ENCODE assay signal across 8 cellular contexts in the genomic region with DNA sequence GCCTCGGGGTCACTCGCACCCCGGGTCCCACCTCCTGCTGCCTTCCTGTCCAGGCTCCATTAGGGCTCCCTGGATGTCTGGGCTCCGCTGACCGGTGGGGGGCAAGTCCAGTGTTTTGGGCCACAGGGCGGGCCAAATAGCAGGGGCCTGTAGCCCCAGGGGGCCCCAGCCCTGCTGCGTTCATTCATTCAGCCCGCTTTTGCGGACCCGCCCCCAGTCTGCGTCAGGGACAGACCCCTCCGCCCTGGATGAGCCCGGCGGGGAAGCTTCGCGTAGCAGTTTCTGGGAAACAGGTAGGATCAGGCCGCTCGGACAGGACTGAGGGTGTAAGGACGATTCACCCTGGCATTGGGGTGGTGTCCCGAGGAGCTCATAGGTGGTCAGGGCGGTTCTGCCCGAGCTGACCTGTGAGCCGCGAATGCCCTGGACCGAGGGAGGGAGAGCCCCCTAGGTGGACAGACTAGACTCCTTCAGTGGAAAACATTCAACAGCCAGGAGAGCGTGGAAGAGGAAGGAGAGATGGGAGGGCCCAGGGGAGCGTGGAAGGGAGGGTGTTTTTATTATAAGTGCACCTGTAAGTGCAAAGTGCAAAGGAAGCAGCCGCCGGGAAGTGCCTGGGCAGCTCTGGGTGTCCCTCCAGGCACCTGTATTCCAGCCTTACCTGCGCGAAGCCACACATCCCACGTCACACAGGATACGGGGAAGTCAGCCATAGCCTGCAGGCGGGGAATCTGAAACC. TPM values are rescaled to one million over a fixed set of nuclear protein-coding genes. Genes with fewer than 3 reads are reported as not detected.
A peak's percentile ranks its signal among the peaks of the same experiment; 100 is the strongest.
DNase-seq lines count a peak whose midpoint lies in the region; ATAC-seq and TF ChIP-seq lines count a peak whose summit lies in the region.

No MANE protein-coding gene starts in this region.

- H3K27ac ChIP-seq in SK-N-MC = no peak overlapping the region
- peak overlapping the region; percentile 71 to 86 for H3K27ac ChIP-seq in thoracic aorta

- H3K4me3 Mint-ChIP-seq in dendritic cell treated with granulocyte-macrophage colony-stimulating factor and Interleukin-4, amounts not matched to agents 40 ng/mL and 50 ng/mL, for 4 days = peak overlapping the region; percentile 97
- peak overlapping the region; percentile 92 for H3K4me3 Mint-ChIP-seq in memory B cell

- no peaks in the 10 kb centered on the region for H3K27me3 ChIP-seq in thoracic aorta (replicated peaks; ENCODE audit: insufficient read depth)

- DNase-seq in AG09309 (ENCODE audit: low read depth) (no peak), SK-N-MC (ENCODE audit: low read depth, low spot score) (no peak), memory B cell (ENCODE audit: low spot score in 2 of 2) (no peak), thoracic aorta (ENCODE audit: low spot score) (no peak)

- H3K9me3 Mint-ChIP-seq in dendritic cell treated with granulocyte-macrophage colony-stimulating factor and Interleukin-4, amounts not matched to agents 40 ng/mL and 50 ng/mL, for 4 days = no peaks in the 10 kb centered on the region
- H3K9me3 Mint-ChIP-seq in memory B cell = no peaks in the 10 kb centered on the region

- no peak for TF ChIP-seq CTCF in AG09309 (IDR thresholded peaks at IDR 0.05; ENCODE audit: control insufficient read depth, insufficient read depth, low read depth, low read length, missing control alignments)
- TF ChIP-seq CTCF in thoracic aorta (IDR thresholded peaks at IDR 0.05) = no peak

- peak overlapping the region; percentile 89 for H3K9ac ChIP-seq in SK-N-MC (ENCODE audit: insufficient read length)

- H3K27ac Mint-ChIP-seq in dendritic cell treated with granulocyte-macrophage colony-stimulating factor and Interleukin-4, amounts not matched to agents 40 ng/mL and 50 ng/mL, for 4 days = peak overlapping the region; percentile 75
- H3K27ac Mint-ChIP-seq in memory B cell = peak overlapping the region; percentile 68

- ATAC-seq in GM18870 (IDR thresholded peaks at IDR 0.05; ENCODE audit: unreplicated experiment) = peak; percentile 10
- ATAC-seq in HG03378 (IDR thresholded peaks at IDR 0.05; ENCODE audit: unreplicated experiment) = peak; percentile 21
- ATAC-seq in memory B cell (ENCODE audit: low read depth) = peak; percentile 12
- no peak for ATAC-seq in thoracic aorta (ENCODE audit: insufficient number of reproducible peaks, low FRiP score, low read depth)
- ATAC-seq in GM18519 (IDR thresholded peaks at IDR 0.05; ENCODE audit: low FRiP score, unreplicated experiment) = no peak

- H3K4me3 ChIP-seq in AG09309 (ENCODE audit: control insufficient read depth, low read depth, low read length) (peak overlapping the region; percentile 97), SK-N-MC (peak overlapping the region; percentile 93), thoracic aorta (peak overlapping the region; percentile 91)

- H3K9me3 ChIP-seq in SK-N-MC (ENCODE audit: low read depth, low read length) (no peaks in the 10 kb centered on the region), thoracic aorta (no peaks in the 10 kb centered on the region)

- intact Hi-C loops in dendritic cell treated with granulocyte-macrophage colony-stimulating factor and Interleukin-4, amounts not matched to agents 40 ng/mL and 50 ng/mL, for 4 days (cut with micrococcal nuclease) = loop anchor here (1.0 to 5.0 kb wide), 2 partner anchors 52 to 204 kb away; partner anchors contain the start of genes APMAP and PYGB

- peaks cover 49% of the 10 kb centered on the region for H3K4me1 Mint-ChIP-seq in dendritic cell treated with granulocyte-macrophage colony-stimulating factor and Interleukin-4, amounts not matched to agents 40 ng/mL and 50 ng/mL, for 4 days (ENCODE audit: low read depth)
- H3K4me1 Mint-ChIP-seq in memory B cell = peaks cover 30% of the 10 kb centered on the region

- peaks cover 44% of the 10 kb centered on the region for H3K36me3 Mint-ChIP-seq in dendritic cell treated with granulocyte-macrophage colony-stimulating factor and Interleukin-4, amounts not matched to agents 40 ng/mL and 50 ng/mL, for 4 days (ENCODE audit: low read depth)
- no peaks in the 10 kb centered on the region for H3K36me3 Mint-ChIP-seq in memory B cell

- H3K27me3 Mint-ChIP-seq in dendritic cell treated with granulocyte-macrophage colony-stimulating factor and Interleukin-4, amounts not matched to agents 40 ng/mL and 50 ng/mL, for 4 days = peaks cover 7% of the 10 kb centered on the region
- no peaks in the 10 kb centered on the region for H3K27me3 Mint-ChIP-seq in memory B cell

- 0 out of 2 replicates have a peak, but pooled peaks cover under 1% of the 10 kb centered on the region for H3K36me3 ChIP-seq in SK-N-MC (ENCODE audit: insufficient read depth, low read length)
- H3K36me3 ChIP-seq in thoracic aorta = no peaks in the 10 kb centered on the region

- peaks cover 16 to 61% of the 10 kb centered on the region in 2 donors for H3K4me1 ChIP-seq in thoracic aorta (ENCODE audit: control insufficient read depth in 1 of 2, low read depth in 2 of 2)

RNA-seq across cellular contexts. Expression of gene ENTPD6, which starts 0.6 kb away (rescaled TPM):
- total RNA-seq in thoracic aorta = 100 to 1,000 TPM in 1 of 2 donors, 10 to 100 TPM in 1; 82.0 to 107 TPM

RNA-seq across cellular contexts. Expression of gene PYGB, which starts 51.8 kb away (rescaled TPM):
- total RNA-seq in thoracic aorta = 100 to 1,000 TPM; 124 to 256 TPM

Comparison
In these comparisons a context has a peak if more than half of its experiments do, and no peak if none do; other contexts are left out.
1. ATAC-seq: peak in GM18870 (single experiment), HG03378 (single experiment) and memory B cell (single experiment); none in thoracic aorta (single experiment) and GM18519 (single experiment).
2. Peak in every context shown above with its lines, with median percentiles within 50 percentile points of each other: H3K4me3 ChIP-seq.